Comparison of ENCODE assay signal across 16 cellular contexts in genomic region chr2:146143971-146144370, GRCh38.
DNase-seq lines count a peak whose midpoint lies in the region; ATAC-seq and TF ChIP-seq lines count a peak whose summit lies in the region.
"Had no signal": no experiment of that assay in that cellular context is flagged by ENCODE, and none has a peak within 500 bp of the region (broad histone marks: within the 10 kb centered on the region; RNA-seq: fewer than 3 reads in every experiment).

No MANE protein-coding gene starts in this region.

- no peak for ATAC-seq in activated naive CD4-positive, alpha-beta T cell treated with anti-CD3 and anti-CD28 coated beads, Interleukin-2, amount 50 U/mL, for 72 hours
- ATAC-seq: A549 had no signal

- no peak overlapping the region for H3K27ac Mint-ChIP-seq in activated naive CD4-positive, alpha-beta T cell treated with anti-CD3 and anti-CD28 coated beads, Interleukin-2, amount 50 U/mL, for 72 hours
- H3K27ac Mint-ChIP-seq: CD14-positive monocyte had no signal

- in situ Hi-C loops in KBM-7 (cut with MboI; ENCODE audit: low pct_unique_long_range_greater_than_20kb, low sequenced_read_pairs) = no loop called here

- no peaks in the 10 kb centered on the region for H3K36me3 Mint-ChIP-seq in activated naive CD4-positive, alpha-beta T cell treated with anti-CD3 and anti-CD28 coated beads, Interleukin-2, amount 50 U/mL, for 72 hours
- H3K36me3 Mint-ChIP-seq: CD14-positive monocyte had no signal

- H3K4me3 ChIP-seq in foreskin fibroblast (ENCODE audit: low read depth in 1 of 2, low read length in 2 of 2) = no peak overlapping the region
- H3K4me3 ChIP-seq: A549 had no signal

- peak; percentile 2 to 22 for DNase-seq in AML-193 (lab: John Stamatoyannopoulos, UW)
- DNase-seq in LHCN-M2 (ENCODE audit: low read depth) = peak; percentile 49
- peak; percentile 62 for DNase-seq in amniotic epithelial cell (ENCODE audit: low read depth)
- DNase-seq in foreskin fibroblast = peak; percentile 2 to 18
- DNase-seq in GM20000 (ENCODE audit: low spot score) = no peak
- DNase-seq in activated naive CD4-positive, alpha-beta T cell treated with anti-CD3 and anti-CD28 coated beads, Interleukin-2, amount 50 U/mL, for 72 hours (ENCODE audit: low spot score in 2 of 2) = no peak
- DNase-seq in NCI-H1436 (lab: John Stamatoyannopoulos, UW) = no peak
- no peak for DNase-seq in KBM-7
- DNase-seq: DMS53; NCI-H1048; NCI-H1694 treated with DMSO at 0.1 percent for 48 hours; NCI-H69; NK-92 treated with Interleukin-12 subunit alpha and Interleukin-12 subunit beta, amount 100 ng/mL, for 24 hours; SK-N-SH had no signal

- TF ChIP-seq CTCF in foreskin fibroblast (IDR thresholded peaks at IDR 0.05; ENCODE audit: low read depth, low read length) (no peak), GM20000 (IDR thresholded peaks at IDR 0.05; ENCODE audit: extremely low read depth, missing control alignments) (no peak)

- peaks cover 4% of the 10 kb centered on the region in 2 donors for H3K9me3 Mint-ChIP-seq in activated naive CD4-positive, alpha-beta T cell treated with anti-CD3 and anti-CD28 coated beads, Interleukin-2, amount 50 U/mL, for 72 hours

Comparison
In these comparisons a context has a peak if more than half of its experiments do, and no peak if none do; other contexts are left out.
1. DNase-seq: peak in AML-193 (2 of 2), LHCN-M2 (single experiment), amniotic epithelial cell (single experiment) and foreskin fibroblast (2 of 2); none in GM20000 (single experiment), activated naive CD4-positive, alpha-beta T cell treated with anti-CD3 and anti-CD28 coated beads, Interleukin-2, amount 50 U/mL, for 72 hours (0 of 2), NCI-H1436 (single experiment) and KBM-7 (single experiment).